12 cellular contexts compared by ENCODE assay signal in the genomic region with DNA sequence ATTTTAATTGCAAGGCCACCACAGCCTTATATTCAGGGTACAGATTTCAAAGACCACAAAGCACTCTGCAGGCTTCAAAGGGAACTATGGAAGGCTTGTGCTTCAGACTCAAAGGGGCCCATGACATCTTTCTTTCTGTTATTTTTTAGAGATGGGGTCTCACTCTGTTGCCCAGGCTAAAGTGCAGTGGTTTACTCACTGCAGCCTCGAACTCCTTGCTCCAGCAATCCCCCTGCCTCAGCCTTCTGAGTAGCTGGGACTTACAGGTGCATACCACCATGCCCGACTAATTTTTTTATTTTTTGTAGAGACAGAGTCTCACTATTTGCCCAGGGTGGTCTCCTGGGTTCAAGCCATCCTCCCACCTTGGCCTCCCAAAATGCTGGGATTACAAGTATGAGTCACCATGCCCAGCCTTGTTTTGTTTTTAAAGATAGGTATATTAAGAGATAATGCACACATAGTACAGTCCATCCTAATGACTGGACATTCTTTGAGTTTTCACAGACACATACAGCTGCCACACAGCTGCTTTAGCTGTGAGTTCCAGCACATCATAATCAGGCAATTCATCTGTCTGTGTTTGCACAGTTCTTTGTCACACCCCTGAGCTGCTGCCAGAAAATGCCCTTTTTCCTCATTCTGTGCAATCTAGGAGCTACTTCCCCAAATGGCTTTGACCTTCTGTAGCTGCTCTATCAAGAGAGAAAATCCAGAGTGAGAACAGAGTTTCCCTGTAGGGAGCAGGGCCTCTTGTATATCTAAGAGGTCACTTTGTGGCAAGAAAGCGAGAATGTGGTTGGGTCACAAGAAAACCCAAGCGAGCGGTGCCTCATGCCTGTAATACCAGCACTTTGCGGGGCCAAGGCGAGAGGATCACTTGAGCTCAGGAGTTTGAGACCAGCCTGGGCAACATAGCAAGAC. TPM values are rescaled to one million over a fixed set of nuclear protein-coding genes. Genes with fewer than 3 reads are reported as not detected.
DNase-seq lines count a peak whose midpoint lies in the region; ATAC-seq, FAIRE-seq and TF ChIP-seq lines count a peak whose summit lies in the region.
"Had no signal": no experiment of that assay in that cellular context is flagged by ENCODE, and none has a peak within 500 bp of the region (broad histone marks: within the 10 kb centered on the region; RNA-seq: fewer than 3 reads in every experiment).

No MANE protein-coding gene starts in this region.

- no peak for TF ChIP-seq EP300 in K562 (IDR thresholded peaks at IDR 0.05; ENCODE audit: low read length)

- no peak overlapping the region for H3K27ac ChIP-seq in K562 (ENCODE audit: extremely low read depth, low read depth, low read length)
- no peak overlapping the region for H3K27ac ChIP-seq in effector memory CD4-positive, alpha-beta T cell (ENCODE audit: insufficient read depth, low read length, poor library complexity, severe bottlenecking)
- H3K27ac ChIP-seq: SJSA1 had no signal

- peaks cover 11% of the 10 kb centered on the region for H4K20me1 ChIP-seq in K562 (replicated peaks; ENCODE audit: control insufficient read depth, insufficient read depth, low read length)

- H3K27me3 ChIP-seq in K562 (ENCODE audit: control insufficient read depth in 2 of 2, insufficient read depth in 2 of 2, low read length in 2 of 2) (no peaks in the 10 kb centered on the region), HAP-1 (ENCODE audit: low read depth) (no peaks in the 10 kb centered on the region)
- H3K27me3 ChIP-seq in effector memory CD4-positive, alpha-beta T cell (replicated peaks; ENCODE audit: control insufficient read depth, insufficient read depth, low read length, poor library complexity, severe bottlenecking) = no peaks in the 10 kb centered on the region
- H3K27me3 ChIP-seq: SJSA1 had no signal

- peak; percentile 72 for FAIRE-seq in K562 (lab: Jason Lieb, UNC)

- no peak overlapping the region for H3K4me2 ChIP-seq in K562 (ENCODE audit: insufficient read depth, low read length)

- CTCF ChIA-PET in K562 (lab: Yijun Ruan, JAX; ENCODE audit: low intra/inter-chr PET ratio) = no interaction called here

- BruUV-seq in K562 (replicated peaks; lab: Mats Ljungman, UMichigan) = no TSS peak

- TF ChIP-seq POLR2A in K562 (conservative IDR thresholded peaks at IDR 0.05) = no peak

- H3K36me3 ChIP-seq in K562 (ENCODE audit: control insufficient read depth, insufficient read depth, low read length) = no peaks in the 10 kb centered on the region
- H3K36me3 ChIP-seq in HAP-1 (replicated peaks) = no peaks in the 10 kb centered on the region
- H3K36me3 ChIP-seq in effector memory CD4-positive, alpha-beta T cell (ENCODE audit: control insufficient read depth, insufficient read depth, low read length) = no peaks in the 10 kb centered on the region
- H3K36me3 ChIP-seq: SJSA1 had no signal

- POLR2A ChIA-PET in K562 (lab: Yijun Ruan, JAX) = interaction anchor here (1.0 to 2.2 kb wide), 6 partner anchors 9 to 125 kb away, joined by 3 to 11 read pairs (median 6); partner anchors contain the start of gene SLC29A3

- TF ChIP-seq CTCF in K562 (IDR thresholded peaks at IDR 0.05 in 2 of 3, conservative IDR thresholded peaks at IDR 0.05 in 1 of 3; ENCODE audit: insufficient read depth in 2 of 3, low read depth in 1 of 3, low read length in 3 of 3) = no peak

- H3K9me3 ChIP-seq in K562 (replicated peaks; ENCODE audit: control insufficient read depth, insufficient read depth, low read depth, low read length) = no peaks in the 10 kb centered on the region
- no peaks in the 10 kb centered on the region for H3K9me3 ChIP-seq in HAP-1
- no peaks in the 10 kb centered on the region for H3K9me3 ChIP-seq in effector memory CD4-positive, alpha-beta T cell (ENCODE audit: control insufficient read depth, low read length)
- H3K9me3 ChIP-seq: SJSA1 had no signal

- H3K4me1 ChIP-seq in K562 (replicated peaks in 1 of 2; ENCODE audit: control insufficient read depth in 2 of 2, insufficient read depth in 2 of 2, low read length in 2 of 2) = peaks cover 35 to 37% of the 10 kb centered on the region in 2 experiments
- 0 out of 2 replicates have a peak, but pooled peaks cover 4% of the 10 kb centered on the region for H3K4me1 ChIP-seq in HAP-1
- no peaks in the 10 kb centered on the region for H3K4me1 ChIP-seq in effector memory CD4-positive, alpha-beta T cell (ENCODE audit: control insufficient read depth, insufficient read depth, low read length, poor library complexity, severe bottlenecking)
- H3K4me1 ChIP-seq: SJSA1 had no signal

- peak; percentile 20 for ATAC-seq in K562

- no peaks in the 10 kb centered on the region for H3K79me2 ChIP-seq in K562 (ENCODE audit: control insufficient read depth, insufficient read depth, low read length)

- H3K9ac ChIP-seq in K562 (ENCODE audit: insufficient read depth in 1 of 2, low read depth in 2 of 2, low read length in 2 of 2) = no peak overlapping the region; a peak in 1 of 4 replicates

- intact Hi-C loops in K562 (cut with micrococcal nuclease) = no loop called here

- WGBS in K562 (ENCODE audit: insufficient coverage, low coverage, missing lambda C conversion rate) = 41% methylated on average over 7 of the region's 7 CpGs

- no peak overlapping the region for H2AFZ ChIP-seq in K562 (ENCODE audit: low read depth, low read length)

- peak; percentile 68 for DNase-seq in Ammon's horn (ENCODE audit: low spot score)
- DNase-seq in Kasumi-1 (lab: John Stamatoyannopoulos, UW) = peak; percentile 75 to 78
- DNase-seq in K562 (ENCODE audit: extremely low read depth in 1 of 4, low spot score in 3 of 4) = peak in 2 of 4 experiments; percentile 33 to 49
- peak; percentile 51 for DNase-seq in mucosa of gallbladder (ENCODE audit: low spot score)
- DNase-seq in glomerular visceral epithelial cell (ENCODE audit: extremely low spot score) = no peak
- DNase-seq in ACHN = no peak
- no peak for DNase-seq in HAP-1 (ENCODE audit: low spot score in 2 of 2)
- no peak for DNase-seq in effector memory CD4-positive, alpha-beta T cell
- DNase-seq: activated CD4-positive, alpha-beta T cell treated with anti-CD3 and anti-CD28 coated beads, Interleukin-2, amount 50 U/mL, for 4 hours; CD4-positive, CD25-positive, alpha-beta regulatory T cell; NCI-H2171 had no signal

- in situ Hi-C loops in K562 (cut with MboI) = no loop called here
- in situ Hi-C loops in ACHN (cut with HindIII; ENCODE audit: low pct_ligation_motif_present, low pct_unique_long_range_greater_than_20kb, low sequenced_read_pairs) = no loop called here
- in situ Hi-C loops in HAP-1 (cut with MboI; ENCODE audit: low sequenced_read_pairs) = no loop called here

- H3K4me3 ChIP-seq in K562 = no peak overlapping the region
- no peak overlapping the region for H3K4me3 ChIP-seq in HAP-1
- H3K4me3 ChIP-seq in effector memory CD4-positive, alpha-beta T cell (ENCODE audit: insufficient read depth, low read depth, low read length, poor library complexity, severe bottlenecking) = no peak overlapping the region
- H3K4me3 ChIP-seq: SJSA1 had no signal

- no peaks in the 10 kb centered on the region for H3K9me1 ChIP-seq in K562 (ENCODE audit: control insufficient read depth, insufficient read depth, low read length)

- TF ChIP-seq RAD21 in K562 (CRISPR knock-in tag; conservative IDR thresholded peaks at IDR 0.05 in 1 of 2, IDR thresholded peaks at IDR 0.05 in 1 of 2) = no peak

TF ChIP-seq in K562, 482 proteins besides CTCF, POLR2A, EP300 and RAD21 (continues in another document):
- TF ChIP-seq MTA2 (IDR thresholded peaks at IDR 0.05; ENCODE audit: low read depth) = peak; percentile 32; the same call in 1 of the 2 replicates
- TF ChIP-seq NEUROD1 (IDR thresholded peaks at IDR 0.05; ENCODE audit: borderline replicate concordance, low read depth, low read length, partially characterized antibody) = no peak
- TF ChIP-seq FOSL1 (tag; conservative IDR thresholded peaks at IDR 0.05) = peak; percentile 84

RNA-seq across cellular contexts. Expression of gene SLC29A3, which starts 24.1 kb away (rescaled TPM):
- total RNA-seq in K562 (2011; cell fraction: chromatin; rRNA removed; ENCODE audit: low replicate concordance) = 5.7 and 14.0 TPM in 2 replicates
- total RNA-seq in K562 (2011; cell fraction: nucleolus; rRNA removed) = 13.4 and 15.0 TPM in 2 replicates
- total RNA-seq in K562 (2011; cell fraction: nucleoplasm; rRNA removed) = 11.0 and 15.7 TPM in 2 replicates
- total RNA-seq in K562 (2014; rRNA removed) = 2.1 and 4.5 TPM in 2 replicates
- total RNA-seq in K562 (2014; rRNA removed; fragmentation: Illumina TruSeq; extraction: Trizol) = 2.8 TPM in 2 replicates
- total RNA-seq in K562 (2015; rRNA removed; fragmentation: Illumina TruSeq; extraction: Trizol) = 3.2 and 3.6 TPM in 2 replicates
- 8.2 and 8.5 TPM in 2 replicates for total RNA-seq in K562 (2021)
- 4.1 and 7.1 TPM in 2 replicates for polyA plus RNA-seq in K562 (2011; rRNA removed)
- polyA plus RNA-seq in K562 (2011; cell fraction: cytosol; rRNA removed) = 7.9 and 15.0 TPM in 2 replicates
- 5.0 and 7.3 TPM in 2 replicates for polyA plus RNA-seq in K562 (2011; cell fraction: nucleus; rRNA removed)
- polyA plus RNA-seq in K562 (2012) = 8.2 and 10.4 TPM in 2 replicates
- 10.5 and 10.7 TPM in 2 replicates for polyA plus RNA-seq in K562 (2014; fragmentation: Illumina TruSeq; extraction: Trizol)
- 10 to 100 TPM in 1 of 2 experiments, 1 to 10 TPM in 1; 6.3 to 10.3 TPM for polyA plus RNA-seq in K562 (2014; fragmentation: Nextera tagmentation; extraction: Ambion mirVana)
- polyA plus RNA-seq in K562 (2014; rRNA removed) = 4.5 and 4.6 TPM in 2 replicates
- polyA minus RNA-seq in K562 (2011; rRNA and poly(A)+ RNA removed) = 5.9 and 6.1 TPM in 2 replicates
- polyA minus RNA-seq in K562 (2011; cell fraction: cytosol; rRNA and poly(A)+ RNA removed) = 6.7 and 9.5 TPM in 2 replicates
- 5.0 and 5.7 TPM in 2 replicates for polyA minus RNA-seq in K562 (2011; cell fraction: nucleus; rRNA and poly(A)+ RNA removed)
- 11.6 TPM for total RNA-seq in mucosa of gallbladder

RNA-seq across cellular contexts. Expression of gene CDH23, which starts 53.6 kb away (rescaled TPM):
- 0.32 and 1.6 TPM in 2 replicates for total RNA-seq in K562 (2011; cell fraction: chromatin; rRNA removed; ENCODE audit: low replicate concordance)
- total RNA-seq in K562 (2011; cell fraction: nucleolus; rRNA removed) = 0.50 and 0.66 TPM in 2 replicates
- 0.22 and 0.84 TPM in 2 replicates for total RNA-seq in K562 (2011; cell fraction: nucleoplasm; rRNA removed)
- total RNA-seq in K562 (2014; rRNA removed) = 0.29 and 0.45 TPM in 2 replicates
- total RNA-seq in K562 (2014; rRNA removed; fragmentation: Illumina TruSeq; extraction: Trizol) = 0.41 and 0.47 TPM in 2 replicates
- 0.18 and 0.34 TPM in 2 replicates for total RNA-seq in K562 (2015; rRNA removed; fragmentation: Illumina TruSeq; extraction: Trizol)
- total RNA-seq in K562 (2021) = 0.47 and 0.53 TPM in 2 replicates
- 0.15 and 0.71 TPM in 2 replicates for polyA plus RNA-seq in K562 (2011; rRNA removed)
- polyA plus RNA-seq in K562 (2011; cell fraction: cytosol; rRNA removed) = 0.12 and 1.1 TPM in 2 replicates
- polyA plus RNA-seq in K562 (2011; cell fraction: nucleus; rRNA removed) = 0.67 and 3.2 TPM in 2 replicates
- polyA plus RNA-seq in K562 (2012) = 0.42 and 0.94 TPM in 2 replicates
- 0.24 and 0.61 TPM in 2 replicates for polyA plus RNA-seq in K562 (2014; fragmentation: Illumina TruSeq; extraction: Trizol)
- polyA plus RNA-seq in K562 (2014; fragmentation: Nextera tagmentation; extraction: Ambion mirVana) = under 1 TPM; 0.34 to 0.36 TPM
- 0.43 and 1.2 TPM in 2 replicates for polyA plus RNA-seq in K562 (2014; rRNA removed)
- 0.42 TPM in 1 of 2 replicates, not detected in the other for polyA minus RNA-seq in K562 (2011; rRNA and poly(A)+ RNA removed)
- 0.95 TPM in 1 of 2 replicates, not detected in the other for polyA minus RNA-seq in K562 (2011; cell fraction: cytosol; rRNA and poly(A)+ RNA removed)
- 0.44 and 0.54 TPM in 2 replicates for polyA minus RNA-seq in K562 (2011; cell fraction: nucleus; rRNA and poly(A)+ RNA removed)
- 5.1 TPM for total RNA-seq in mucosa of gallbladder

Comparison
In these comparisons a context has a peak if more than half of its experiments do, and no peak if none do; other contexts are left out.
1. DNase-seq: peak in Ammon's horn (single experiment), Kasumi-1 (2 of 2) and mucosa of gallbladder (single experiment); none in glomerular visceral epithelial cell (single experiment), ACHN (single experiment), HAP-1 (0 of 2) and effector memory CD4-positive, alpha-beta T cell (0 of 3).